ENCODE assay signal across 8 cellular contexts in the genomic region with DNA sequence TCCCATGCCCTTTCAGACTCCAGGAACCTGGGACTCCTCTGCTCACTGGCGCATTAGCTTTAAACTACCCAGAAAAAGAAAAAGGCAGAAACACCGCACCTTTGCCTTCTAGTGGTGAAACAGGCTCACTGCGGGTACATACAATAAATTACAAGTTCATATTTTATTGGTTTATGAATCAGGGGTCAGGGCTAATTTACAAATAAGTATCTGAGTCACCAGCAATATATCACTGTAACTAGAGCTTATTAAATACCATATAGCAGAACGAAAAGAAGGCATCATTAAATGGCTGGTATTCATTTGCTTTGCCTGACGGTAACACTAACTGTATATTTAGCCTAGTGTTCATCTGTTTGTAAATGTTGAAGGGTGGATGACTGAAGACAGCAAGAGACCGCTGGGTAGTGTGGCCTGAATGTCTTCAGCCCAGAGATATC. TPM values are rescaled to one million over a fixed set of nuclear protein-coding genes. Genes with fewer than 3 reads are reported as not detected.
DNase-seq lines count a peak whose midpoint lies in the region; ATAC-seq and TF ChIP-seq lines count a peak whose summit lies in the region.

No MANE protein-coding gene starts in this region.

- H3K36me3 ChIP-seq in prostate gland: no peaks in the 10 kb centered on the region

- POLR2A ChIA-PET in WTC11 (lab: Charles Lee): no interaction called here

- H3K9me3 ChIP-seq in prostate gland: no peaks in the 10 kb centered on the region

- no peaks in the 10 kb centered on the region for H3K4me1 ChIP-seq in prostate gland (replicated peaks)

- peaks cover 7% of the 10 kb centered on the region; the same call in 1 of the 2 replicates for H3K36me3 Mint-ChIP-seq in WTC11

- H3K27ac Mint-ChIP-seq in WTC11: no peak overlapping the region

- intact Hi-C loops in prostate gland (cut with DNase I): no loop called here

- TF ChIP-seq POLR2A in prostate gland (IDR thresholded peaks at IDR 0.05): no peak

- peak; percentile 51 for DNase-seq in ACHN
- DNase-seq in Daoy (ENCODE audit: low read depth): peak; percentile 60
- DNase-seq in NCI-H1694 (lab: John Stamatoyannopoulos, UW): peak; percentile 36
- DNase-seq in WTC11 (ENCODE audit: low spot score): no peak
- peak; percentile 51 for DNase-seq in fibroblast of the aortic adventitia (ENCODE audit: low read depth)
- DNase-seq in prostate gland (ENCODE audit: low spot score): no peak
- no peak for DNase-seq in UCSD-AML1 (lab: John Stamatoyannopoulos, UW; ENCODE audit: unreplicated experiment)
- DNase-seq in NK-92 (lab: John Stamatoyannopoulos, UW; ENCODE audit: unreplicated experiment): no peak

- H3K27me3 Mint-ChIP-seq in WTC11 (ENCODE audit: low read depth): no peaks in the 10 kb centered on the region; the same call in 1 of the 2 replicates

- H3K27me3 ChIP-seq in prostate gland (replicated peaks; ENCODE audit: insufficient read depth): no peaks in the 10 kb centered on the region

- H3K4me3 ChIP-seq in fibroblast of the aortic adventitia (ENCODE audit: low read depth, low read length) (no peak overlapping the region), prostate gland (no peak overlapping the region)

- CTCF ChIA-PET in WTC11 (lab: Charles Lee): interaction anchor here (0.6 to 5.8 kb wide), 32 partner anchors 8 to 534 kb away, joined by 3 to 68 read pairs (median 4); partner anchors contain the start of genes ASXL2 and DTNB

- no peaks in the 10 kb centered on the region for H3K4me1 Mint-ChIP-seq in WTC11

- no peak overlapping the region for H3K27ac ChIP-seq in prostate gland

- in situ Hi-C loops in ACHN (cut with HindIII; ENCODE audit: low pct_ligation_motif_present, low pct_unique_long_range_greater_than_20kb, low sequenced_read_pairs): no loop called here

- no peak overlapping the region for H3K4me3 Mint-ChIP-seq in WTC11

- WGBS in prostate gland: 14% methylated on average over 6 of the region's 6 CpGs

- peaks cover 13% of the 10 kb centered on the region; the same call in 1 of the 2 replicates for H3K9me3 Mint-ChIP-seq in WTC11

- peak; percentile 54 for ATAC-seq in WTC11

- TF ChIP-seq CTCF in WTC11 (IDR thresholded peaks at IDR 0.05): peak; percentile 53
- TF ChIP-seq CTCF in fibroblast of the aortic adventitia (IDR thresholded peaks at IDR 0.05; ENCODE audit: insufficient read depth, low read length): peak; percentile 86
- peak; percentile 33 to 87 (median 66) for TF ChIP-seq CTCF in prostate gland (IDR thresholded peaks at IDR 0.05)

TF ChIP-seq in WTC11, 78 proteins besides CTCF, POLR2A, EP300 and RAD21:
- TF ChIP-seq, protein P1, sequence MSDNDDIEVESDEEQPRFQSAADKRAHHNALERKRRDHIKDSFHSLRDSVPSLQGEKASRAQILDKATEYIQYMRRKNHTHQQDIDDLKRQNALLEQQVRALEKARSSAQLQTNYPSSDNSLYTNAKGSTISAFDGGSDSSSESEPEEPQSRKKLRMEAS (CRISPR knock-in tag; IDR thresholded peaks at IDR 0.05): no peak
- TF ChIP-seq E2F5 (CRISPR knock-in tag; IDR thresholded peaks at IDR 0.05) (no peak), MYBL2 (CRISPR knock-in tag; IDR thresholded peaks at IDR 0.05) (no peak), SMAD3 (CRISPR knock-in tag; IDR thresholded peaks at IDR 0.05; ENCODE audit: borderline replicate concordance) (no peak), SOX15 (CRISPR knock-in tag; IDR thresholded peaks at IDR 0.05) (no peak), ZNF416 (CRISPR knock-in tag; IDR thresholded peaks at IDR 0.05) (no peak), GABPB1 (CRISPR knock-in tag; IDR thresholded peaks at IDR 0.05) (no peak), ZNF121 (CRISPR knock-in tag; IDR thresholded peaks at IDR 0.05) (no peak), GRHL2 (CRISPR knock-in tag; IDR thresholded peaks at IDR 0.05; ENCODE audit: insufficient replicate concordance, severe bottlenecking) (no peak), ZNF263 (CRISPR knock-in tag; IDR thresholded peaks at IDR 0.05; ENCODE audit: low read depth) (no peak), TEAD1 (CRISPR knock-in tag; IDR thresholded peaks at IDR 0.05) (no peak), CREM (CRISPR knock-in tag; IDR thresholded peaks at IDR 0.05) (no peak), HMGA2 (CRISPR knock-in tag; IDR thresholded peaks at IDR 0.05) (no peak), ATF3 (CRISPR knock-in tag; conservative IDR thresholded peaks at IDR 0.05) (no peak), GTF2I (CRISPR knock-in tag; conservative IDR thresholded peaks at IDR 0.05) (no peak)

RNA-seq across cellular contexts. Expression of gene DTNB, which starts 26.9 kb away (rescaled TPM):
- 5.0 and 5.3 TPM in 2 replicates for total RNA-seq in Daoy (2014; rRNA removed; shearing (Covaris generic))
- total RNA-seq in WTC11 (2021) (39.9 to 46.3 TPM (median 44.5 TPM) in 3 replicates), fibroblast of the aortic adventitia (ENCODE audit: low replicate concordance) (4.1 and 11.7 TPM in 2 replicates), prostate gland (10 to 100 TPM; 47.0 to 61.9 TPM)

Comparison
In these comparisons a context has a peak if more than half of its experiments do, and no peak if none do; other contexts are left out.
1. DNase-seq: peak in ACHN (single experiment), Daoy (single experiment), NCI-H1694 (single experiment) and fibroblast of the aortic adventitia (single experiment); none in WTC11 (single experiment), prostate gland (single experiment), UCSD-AML1 (single experiment) and NK-92 (single experiment).
2. Peak in every context shown above with its lines, with median percentiles within 50 percentile points of each other: CTCF ChIP-seq.